In genomic region chr17:48791128-48792032, GRCh38 we compare ENCODE assay signal across 8 cellular contexts. TPM values are rescaled to one million over a fixed set of nuclear protein-coding genes. Genes with fewer than 3 reads are reported as not detected.
DNase-seq lines count a peak whose midpoint lies in the region; ATAC-seq and TF ChIP-seq lines count a peak whose summit lies in the region.

No MANE protein-coding gene starts in this region.

- H3K4me1 Mint-ChIP-seq in brain: no peaks in the 10 kb centered on the region

- H3K4me3 Mint-ChIP-seq in brain: no peak overlapping the region

- no peaks in the 10 kb centered on the region for H3K36me3 Mint-ChIP-seq in brain

- DNase-seq in activated T-cell treated with anti-CD3 and anti-CD28 coated beads for 48 hours (ENCODE audit: low read depth): peak; percentile 15
- DNase-seq in activated T-cell treated with anti-CD3 and anti-CD28 coated beads for 4 hours: no peak
- DNase-seq in HPDE6-E6E7 (ENCODE audit: extremely low spot score): peak; percentile 71
- peak; percentile 84 for DNase-seq in RPMI7951 (ENCODE audit: low read depth)
- DNase-seq in iPS-NIHi11 (ENCODE audit: low spot score): peak; percentile 84
- DNase-seq in smooth muscle cell (lab: John Stamatoyannopoulos, UW; ENCODE audit: unreplicated experiment): peak; percentile 21

- TF ChIP-seq CTCF in brain (conservative IDR thresholded peaks at IDR 0.05): peak; percentile 72 to 75
- peak; percentile 84 for TF ChIP-seq CTCF in smooth muscle cell (IDR thresholded peaks at IDR 0.05; ENCODE audit: borderline replicate concordance, insufficient read depth, poor library complexity, severe bottlenecking)

- H3K9me3 ChIP-seq in smooth muscle cell (replicated peaks; ENCODE audit: low read depth): no peaks in the 10 kb centered on the region

- H3K4me2 ChIP-seq in smooth muscle cell: no peak overlapping the region

- peaks cover 64% of the 10 kb centered on the region for H3K27me3 Mint-ChIP-seq in brain

- no peaks in the 10 kb centered on the region for H3K36me3 ChIP-seq in smooth muscle cell (ENCODE audit: low read depth)

- no peaks in the 10 kb centered on the region for H3K27me3 ChIP-seq in smooth muscle cell (ENCODE audit: low read depth)

- H3F3A ChIP-seq in smooth muscle cell (ENCODE audit: low read depth): peaks cover 11% of the 10 kb centered on the region

- H4K20me1 ChIP-seq in smooth muscle cell (ENCODE audit: low read depth): no peaks in the 10 kb centered on the region

- no peak overlapping the region for H3K9ac ChIP-seq in smooth muscle cell (ENCODE audit: low read depth)

- no peaks in the 10 kb centered on the region for H3K79me2 ChIP-seq in smooth muscle cell (ENCODE audit: low read depth)

- no peak overlapping the region for H2AFZ ChIP-seq in smooth muscle cell (ENCODE audit: low read depth)

- H3K27ac Mint-ChIP-seq in brain: peak overlapping the region in 1 of 5 experiments; percentile 38

- peaks cover 0 to 4% (median 0%) of the 10 kb centered on the region in 5 experiments for H3K9me3 Mint-ChIP-seq in brain

- no peak for ATAC-seq in HG03460 (IDR thresholded peaks at IDR 0.05; ENCODE audit: unreplicated experiment)

- WGBS in smooth muscle cell (ENCODE audit: low lambda C conversion rate): 54% methylated on average over 14 of the region's 14 CpGs

- no peaks in the 10 kb centered on the region for H3K4me1 ChIP-seq in smooth muscle cell (ENCODE audit: low read depth)

- H3K27ac ChIP-seq in smooth muscle cell (ENCODE audit: low read depth): no peak overlapping the region

- H3K4me3 ChIP-seq in smooth muscle cell: no peak overlapping the region

RNA-seq across cellular contexts. Expression of gene TTLL6, which starts 25.6 kb away (rescaled TPM):
- total RNA-seq in RPMI7951 (2014; rRNA removed; shearing (Covaris generic)): 0.39 and 0.60 TPM in 2 replicates
- polyA plus RNA-seq in brain (ENCODE audit: insufficient read depth, low read depth, low replicate concordance) (4.1 TPM), smooth muscle cell (0.41 TPM in 1 of 2 replicates, not detected in the other)
- total RNA-seq in smooth muscle cell: 0.27 TPM in 1 of 2 replicates, not detected in the other

RNA-seq across cellular contexts. Expression of gene CALCOCO2, which starts 39.5 kb away (rescaled TPM):
- total RNA-seq in RPMI7951 (2014; rRNA removed; shearing (Covaris generic)): 39.8 and 48.8 TPM in 2 replicates
- polyA plus RNA-seq in brain (ENCODE audit: insufficient read depth, low read depth, low replicate concordance): 104 TPM
- 37.8 and 52.5 TPM in 2 replicates for total RNA-seq in smooth muscle cell
- 50.6 and 55.7 TPM in 2 replicates for polyA plus RNA-seq in smooth muscle cell
